ENCODE assay signal across 19 cellular contexts in genomic region chr17:19946921-19947320, GRCh38. TPM values are rescaled to one million over a fixed set of nuclear protein-coding genes. Genes with fewer than 3 reads are reported as not detected.
DNase-seq lines count a peak whose midpoint lies in the region; ATAC-seq, FAIRE-seq and TF ChIP-seq lines count a peak whose summit lies in the region.
"Had no signal": no experiment of that assay in that cellular context is flagged by ENCODE, and none has a peak within 500 bp of the region (broad histone marks: within the 10 kb centered on the region; RNA-seq: fewer than 3 reads in every experiment).

No MANE protein-coding gene starts in this region.

- peaks cover 9% of the 10 kb centered on the region for H3K4me1 ChIP-seq in right cardiac atrium (ENCODE audit: control insufficient read depth, insufficient read depth, low read length)
- H3K4me1 ChIP-seq in neuronal stem cell (ENCODE audit: control insufficient read depth in 2 of 2, insufficient read depth in 1 of 2, low read depth in 1 of 2, low read length in 2 of 2) = peaks cover 5 to 12% of the 10 kb centered on the region in 2 donors
- H3K4me1 ChIP-seq: BE2C had no signal

- no peak overlapping the region for H3K4ac ChIP-seq in neuronal stem cell (ENCODE audit: low read length)

- H3K79me1 ChIP-seq in neuronal stem cell (ENCODE audit: low read depth, low read length) = peaks cover 5% of the 10 kb centered on the region

- no peak overlapping the region for H3K18ac ChIP-seq in neuronal stem cell (ENCODE audit: low read length)

- FAIRE-seq in D721Med (lab: Jason Lieb, UNC) = no peak
- FAIRE-seq: A204.1, G401.6, GM19239 had no signal

- H2BK12ac ChIP-seq in neuronal stem cell (ENCODE audit: low read length) = no peak overlapping the region

- ATAC-seq in right cardiac atrium = peak; percentile 32 to 38
- no peak for ATAC-seq in Right ventricle myocardium superior (ENCODE audit: poor library complexity)

- no peak overlapping the region for H2AK5ac ChIP-seq in neuronal stem cell (ENCODE audit: low read depth, low read length)

- TF ChIP-seq CTCF in D721Med (IDR thresholded peaks at IDR 0.05; ENCODE audit: insufficient read depth, missing control alignments) = no peak

- no peak overlapping the region for H3K14ac ChIP-seq in neuronal stem cell (ENCODE audit: low read length)

- H4K91ac ChIP-seq in neuronal stem cell (ENCODE audit: low read depth, low read length, poor library complexity) = no peak overlapping the region

- H3K4me2 ChIP-seq in neuronal stem cell (ENCODE audit: insufficient read depth, low read length, poor library complexity, severe bottlenecking) = no peak overlapping the region
- H3K4me2 ChIP-seq: BLaER1 had no signal

- WGBS in right cardiac atrium = 97% methylated on average over 20 of the region's 20 CpGs
- WGBS in neuronal stem cell (ENCODE audit: extremely low coverage in 2 of 2, insufficient read length in 2 of 2, insufficient replicate concordance in 1 of 2), 2 donors = no CpG with 5 or more reads among the region's 20 CpGs

- H3K9me3 ChIP-seq in right cardiac atrium (ENCODE audit: control insufficient read depth, low read length) = no peaks in the 10 kb centered on the region
- H3K9me3 ChIP-seq in neuronal stem cell (replicated peaks in 1 of 2; ENCODE audit: control insufficient read depth in 2 of 2, insufficient read depth in 1 of 2, low read depth in 1 of 2, low read length in 2 of 2) = peaks cover 0 to 6% of the 10 kb centered on the region in 2 donors
- H3K9me3 ChIP-seq: BE2C had no signal

- no peak for DNase-seq in right cardiac atrium
- DNase-seq in Right ventricle myocardium superior = no peak
- DNase-seq in H7 = peak; percentile 12
- no peak for DNase-seq in neuronal stem cell (ENCODE audit: low spot score)
- no peak for DNase-seq in D721Med (ENCODE audit: insufficient read length, low spot score)
- DNase-seq: 8988T; ACHN; BE2C; C1 segment of cervical spinal cord; CD4-positive, alpha-beta memory T cell; CD4-positive, CD25-positive, alpha-beta regulatory T cell; CD8-positive, alpha-beta memory T cell; COR-L47; DMS79 treated with DMSO at 0.1 percent for 48 hours; GF-D8 had no signal

- no peaks in the 10 kb centered on the region for H3K27me3 ChIP-seq in right cardiac atrium (ENCODE audit: control insufficient read depth, insufficient read depth)
- H3K27me3 ChIP-seq in H7 (ENCODE audit: control insufficient read depth, insufficient read depth, low read length) = no peaks in the 10 kb centered on the region
- H3K27me3 ChIP-seq in neuronal stem cell (ENCODE audit: control insufficient read depth in 3 of 3, insufficient read depth in 3 of 3, low read depth in 1 of 3, low read length in 3 of 3) = no peaks in the 10 kb centered on the region
- H3K27me3 ChIP-seq: BE2C, BLaER1 had no signal

- H2BK120ac ChIP-seq in neuronal stem cell (ENCODE audit: low read depth, low read length) = no peak overlapping the region

- H2BK15ac ChIP-seq in neuronal stem cell (ENCODE audit: low read length) = no peak overlapping the region

- no peak overlapping the region for H3K9ac ChIP-seq in neuronal stem cell (ENCODE audit: low read depth, low read length, poor library complexity)
- H3K9ac ChIP-seq: BLaER1 had no signal

- no peak overlapping the region for H2AFZ ChIP-seq in neuronal stem cell (ENCODE audit: low read length)

- no peak overlapping the region for H4K8ac ChIP-seq in neuronal stem cell (ENCODE audit: low read depth, low read length)

- peak overlapping the region; percentile 42 for H2BK5ac ChIP-seq in neuronal stem cell (ENCODE audit: low read length)

- peaks cover 6% of the 10 kb centered on the region for H3K36me3 ChIP-seq in H7 (replicated peaks; ENCODE audit: control insufficient read depth, insufficient read depth, low read length)
- peaks cover 9 to 63% of the 10 kb centered on the region in 2 donors for H3K36me3 ChIP-seq in neuronal stem cell (replicated peaks in 1 of 2; ENCODE audit: control insufficient read depth in 2 of 2, insufficient read depth in 2 of 2, low read length in 2 of 2)
- H3K36me3 ChIP-seq: BE2C had no signal

- no peak overlapping the region for H3K23ac ChIP-seq in neuronal stem cell (ENCODE audit: low read depth, low read length, poor library complexity)

- no peak overlapping the region for H3K27ac ChIP-seq in right cardiac atrium (ENCODE audit: low read length)
- H3K27ac ChIP-seq in neuronal stem cell (replicated peaks; ENCODE audit: low read length) = no peak overlapping the region
- H3K27ac ChIP-seq: BLaER1 had no signal

- no peak overlapping the region for H3K4me3 ChIP-seq in right cardiac atrium (ENCODE audit: low read length)
- no peak overlapping the region for H3K4me3 ChIP-seq in H7 (ENCODE audit: insufficient read depth, low read depth, low read length)
- no peak overlapping the region for H3K4me3 ChIP-seq in neuronal stem cell (ENCODE audit: low read length in 2 of 2)
- H3K4me3 ChIP-seq: BLaER1 had no signal

- intact Hi-C loops in right cardiac atrium (cut with DNase I) (no loop called here), Right ventricle myocardium superior (cut with DNase I) (no loop called here)

RNA-seq across cellular contexts. Expression of gene AKAP10, which starts 30.7 kb away (rescaled TPM):
- total RNA-seq in right cardiac atrium (10 to 100 TPM; 17.4 to 23.1 (median 20.3) TPM), Right ventricle myocardium superior (13.8 TPM)
- 6.2 TPM for polyA plus RNA-seq in right cardiac atrium
- 12.8 and 18.7 TPM in 2 replicates for total RNA-seq in H7 (2014; rRNA removed; shearing (Covaris generic))
- 16.7 TPM for polyA plus RNA-seq in neuronal stem cell (2013, experiment 1 of 2)
- 16.2 TPM for polyA plus RNA-seq in neuronal stem cell (2013, experiment 2 of 2)
